Comparison of ENCODE assay signal across 21 cellular contexts in the genomic region with DNA sequence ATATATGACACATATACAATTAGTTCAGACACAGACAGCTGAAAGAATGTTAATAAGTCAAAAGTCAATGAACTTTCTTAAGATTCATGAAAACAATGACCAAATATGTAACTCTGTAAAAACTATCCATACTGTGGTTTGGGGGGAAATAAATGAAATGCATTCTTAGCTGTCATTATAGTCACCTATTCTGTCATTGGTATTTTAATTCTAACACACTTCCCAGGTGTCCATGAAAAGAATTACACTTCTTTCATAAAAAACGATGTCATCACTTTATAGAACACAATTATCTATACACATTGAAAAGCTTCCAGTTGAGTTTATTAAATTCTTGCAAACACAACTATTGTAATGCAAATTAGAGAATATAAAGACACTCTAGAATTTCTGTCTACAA. TPM values are rescaled to one million over a fixed set of nuclear protein-coding genes. Genes with fewer than 3 reads are reported as not detected.
DNase-seq lines count a peak whose midpoint lies in the region; ATAC-seq, FAIRE-seq and TF ChIP-seq lines count a peak whose summit lies in the region.
"Had no signal": no experiment of that assay in that cellular context is flagged by ENCODE, and none has a peak within 500 bp of the region (broad histone marks: within the 10 kb centered on the region; RNA-seq: fewer than 3 reads in every experiment).

No MANE protein-coding gene starts in this region.

- DNase-seq in D721Med (ENCODE audit: insufficient read length, low spot score) (no peak), GM23338 (ENCODE audit: low spot score) (no peak), NCI-H146 (lab: John Stamatoyannopoulos, UW) (peak; percentile 15), NCI-H69 (lab: John Stamatoyannopoulos, UW) (peak; percentile 71), WTC11 (ENCODE audit: low spot score) (no peak)
- DNase-seq: 8988T; ACHN; BE2C; C1 segment of cervical spinal cord; CD4-positive, alpha-beta memory T cell; CD4-positive, CD25-positive, alpha-beta regulatory T cell; CD8-positive, alpha-beta memory T cell; COR-L47; DMS79 treated with DMSO at 0.1 percent for 48 hours; GF-D8 had no signal

- no peaks in the 10 kb centered on the region for H3K36me3 Mint-ChIP-seq in GM23338 (ENCODE audit: low read depth)
- no peaks in the 10 kb centered on the region for H3K36me3 Mint-ChIP-seq in WTC11
- H3K36me3 Mint-ChIP-seq: CD14-positive monocyte; CD4-positive, alpha-beta memory T cell; CD4-positive, CD25-positive, alpha-beta regulatory T cell; CD8-positive, alpha-beta memory T cell had no signal

- H3K4me2 ChIP-seq in GM23338, result no peak overlapping the region
- H3K4me2 ChIP-seq: BLaER1 had no signal

- ATAC-seq in GM23338 (no peak), GM19455 (IDR thresholded peaks at IDR 0.05; ENCODE audit: unreplicated experiment) (no peak), GM18909 (IDR thresholded peaks at IDR 0.05; ENCODE audit: poor library complexity, unreplicated experiment) (no peak), HG02938 (IDR thresholded peaks at IDR 0.05; ENCODE audit: unreplicated experiment) (no peak), WTC11 (no peak)

- peak overlapping the region; percentile 30; the same call in 1 of the 2 replicates for H3K27ac Mint-ChIP-seq in GM23338
- no peak overlapping the region for H3K27ac Mint-ChIP-seq in WTC11
- H3K27ac Mint-ChIP-seq: CD14-positive monocyte; CD4-positive, alpha-beta memory T cell; CD4-positive, CD25-positive, alpha-beta regulatory T cell; CD8-positive, alpha-beta memory T cell had no signal

- POLR2A ChIA-PET in WTC11 (lab: Charles Lee), result no interaction called here

- H3K27me3 Mint-ChIP-seq in GM23338 (ENCODE audit: insufficient read depth, low read depth, poor library complexity) (no peaks in the 10 kb centered on the region), WTC11 (ENCODE audit: low read depth) (no peaks in the 10 kb centered on the region)
- H3K27me3 Mint-ChIP-seq: CD4-positive, alpha-beta memory T cell; CD4-positive, CD25-positive, alpha-beta regulatory T cell; CD8-positive, alpha-beta memory T cell had no signal

- no peaks in the 10 kb centered on the region for H3K79me2 ChIP-seq in GM23338 (replicated peaks; ENCODE audit: insufficient read depth)

- no peaks in the 10 kb centered on the region for H3K9me2 ChIP-seq in GM23338 (ENCODE audit: insufficient read depth)

- FAIRE-seq in D721Med (lab: Jason Lieb, UNC), result peak; percentile 92
- FAIRE-seq: GM12891 had no signal

- H4K20me1 ChIP-seq in GM23338 (replicated peaks; ENCODE audit: insufficient read depth), result no peaks in the 10 kb centered on the region
- H4K20me1 ChIP-seq: BLaER1 had no signal

- peaks cover 41% of the 10 kb centered on the region for H3K4me1 Mint-ChIP-seq in GM23338
- H3K4me1 Mint-ChIP-seq in WTC11, result peaks cover 32% of the 10 kb centered on the region
- H3K4me1 Mint-ChIP-seq: CD14-positive monocyte; CD4-positive, alpha-beta memory T cell; CD4-positive, CD25-positive, alpha-beta regulatory T cell; CD8-positive, alpha-beta memory T cell had no signal

- CTCF ChIA-PET in WTC11 (lab: Charles Lee), result no interaction called here

- no peaks in the 10 kb centered on the region for H3K36me3 ChIP-seq in GM23338 (ENCODE audit: insufficient read depth)
- H3K36me3 ChIP-seq: BE2C, BLaER1 had no signal

- H3K4me1 ChIP-seq in GM23338 (ENCODE audit: insufficient read depth), result peaks cover 34% of the 10 kb centered on the region
- H3K4me1 ChIP-seq: BE2C, BLaER1 had no signal

- H2AFZ ChIP-seq in GM23338, result no peak overlapping the region

- TF ChIP-seq CTCF in D721Med (IDR thresholded peaks at IDR 0.05; ENCODE audit: insufficient read depth, missing control alignments), result no peak
- TF ChIP-seq CTCF in GM23338 (conservative IDR thresholded peaks at IDR 0.05; ENCODE audit: low read depth in 2 of 2), result no peak
- no peak for TF ChIP-seq CTCF in WTC11 (IDR thresholded peaks at IDR 0.05)

- no peak overlapping the region for H3K4me3 ChIP-seq in GM23338
- H3K4me3 ChIP-seq: BLaER1 had no signal

- no peaks in the 10 kb centered on the region for H3F3A ChIP-seq in GM23338 (replicated peaks; ENCODE audit: low read depth)

- H3K4me3 Mint-ChIP-seq in GM23338 (no peak overlapping the region), WTC11 (no peak overlapping the region)
- H3K4me3 Mint-ChIP-seq: CD14-positive monocyte; CD4-positive, alpha-beta memory T cell; CD4-positive, CD25-positive, alpha-beta regulatory T cell; CD8-positive, alpha-beta memory T cell had no signal

- H3K27ac ChIP-seq in GM23338 (ENCODE audit: low read depth), result no peak overlapping the region
- H3K27ac ChIP-seq: BLaER1 had no signal

- H3K9me3 Mint-ChIP-seq in GM23338, result no peaks in the 10 kb centered on the region
- H3K9me3 Mint-ChIP-seq in WTC11, result peaks cover 6% of the 10 kb centered on the region; the same call in 1 of the 2 replicates
- H3K9me3 Mint-ChIP-seq: CD14-positive monocyte had no signal

- no peaks in the 10 kb centered on the region for H3K27me3 ChIP-seq in GM23338 (ENCODE audit: insufficient read depth)
- H3K27me3 ChIP-seq: BE2C, BLaER1 had no signal

TF ChIP-seq in WTC11, 78 proteins besides CTCF, POLR2A, EP300 and RAD21 (continues in another document):
- no peak for TF ChIP-seq MYBL2 (CRISPR knock-in tag; IDR thresholded peaks at IDR 0.05)
- no peak for TF ChIP-seq PRDM15 (CRISPR knock-in tag; IDR thresholded peaks at IDR 0.05)
- TF ChIP-seq FOXJ3 (CRISPR knock-in tag; IDR thresholded peaks at IDR 0.05; ENCODE audit: borderline replicate concordance), result no peak
- TF ChIP-seq ZNF121 (CRISPR knock-in tag; IDR thresholded peaks at IDR 0.05), result no peak
- no peak for TF ChIP-seq EMX1 (CRISPR knock-in tag; IDR thresholded peaks at IDR 0.05)
- TF ChIP-seq, protein P1, sequence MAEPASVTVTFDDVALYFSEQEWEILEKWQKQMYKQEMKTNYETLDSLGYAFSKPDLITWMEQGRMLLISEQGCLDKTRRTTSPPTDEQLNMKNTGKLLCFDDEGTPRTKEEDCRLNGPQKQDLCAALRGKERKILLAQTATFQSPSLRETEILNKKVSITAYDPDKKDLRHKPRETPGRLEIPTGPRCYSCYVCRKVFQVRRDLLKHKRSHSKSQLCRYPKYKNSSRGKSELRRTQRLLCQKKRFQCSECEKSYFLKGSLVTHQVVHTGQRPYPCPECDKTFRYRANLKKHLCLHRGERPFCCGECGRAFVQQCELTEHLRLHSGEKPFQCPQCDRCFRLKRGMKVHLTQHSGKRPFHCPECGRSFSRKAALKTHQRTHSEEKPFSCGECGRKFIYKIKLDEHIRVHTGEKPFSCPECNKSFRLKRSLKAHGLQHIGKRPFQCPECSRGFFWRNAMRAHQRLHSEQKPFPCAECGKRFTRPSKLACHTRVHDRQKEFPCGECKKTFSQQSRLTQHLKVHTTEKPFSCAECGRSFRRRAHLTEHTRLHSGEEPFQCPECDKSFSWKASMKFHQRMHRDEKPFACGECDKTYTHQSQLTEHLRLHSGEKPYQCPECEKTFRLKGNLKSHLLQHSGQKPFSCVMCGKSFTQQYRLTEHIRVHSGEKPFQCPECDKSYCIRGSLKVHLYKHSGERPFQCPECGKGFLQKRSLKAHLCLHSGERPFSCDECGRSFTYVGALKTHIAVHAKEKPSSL (CRISPR knock-in tag; conservative IDR thresholded peaks at IDR 0.05), result no peak
- no peak for TF ChIP-seq ZNF219 (CRISPR knock-in tag; IDR thresholded peaks at IDR 0.05; ENCODE audit: borderline replicate concordance)
- TF ChIP-seq FOXK1 (CRISPR knock-in tag; IDR thresholded peaks at IDR 0.05), result no peak
- no peak for TF ChIP-seq CBFB (CRISPR knock-in tag; IDR thresholded peaks at IDR 0.05; ENCODE audit: low read depth)
- TF ChIP-seq ZNF317 (CRISPR knock-in tag; IDR thresholded peaks at IDR 0.05; ENCODE audit: borderline replicate concordance, low read depth), result no peak
- TF ChIP-seq TEAD4 (CRISPR knock-in tag; IDR thresholded peaks at IDR 0.05), result no peak

RNA-seq across cellular contexts. Expression of gene PPFIA2, which starts 35.8 kb away (rescaled TPM):
- total RNA-seq in GM23338 (2014; rRNA removed; shearing (Covaris generic)), result 5.9 and 7.2 TPM in 2 replicates
- polyA plus RNA-seq in GM23338 (2016; fragmentation: Nextera tagmentation; extraction: Ambion mirVana), result 3.0 and 5.4 TPM in 2 replicates
- 0.92 to 1.8 TPM (median 1.1 TPM) in 3 replicates for total RNA-seq in WTC11 (2021)
- total RNA-seq: CD4-positive, alpha-beta memory T cell; CD4-positive, CD25-positive, alpha-beta regulatory T cell; CD8-positive, alpha-beta memory T cell had no signal
- polyA plus RNA-seq: CD14-positive monocyte; CD4-positive, alpha-beta memory T cell; CD4-positive, CD25-positive, alpha-beta regulatory T cell; CD8-positive, alpha-beta memory T cell had no signal

Comparison
In these comparisons a context has a peak if more than half of its experiments do, and no peak if none do; other contexts are left out.
1. DNase-seq: peak in NCI-H146 (single experiment) and NCI-H69 (single experiment); none in D721Med (single experiment), GM23338 (single experiment) and WTC11 (single experiment).